In the genomic region with DNA sequence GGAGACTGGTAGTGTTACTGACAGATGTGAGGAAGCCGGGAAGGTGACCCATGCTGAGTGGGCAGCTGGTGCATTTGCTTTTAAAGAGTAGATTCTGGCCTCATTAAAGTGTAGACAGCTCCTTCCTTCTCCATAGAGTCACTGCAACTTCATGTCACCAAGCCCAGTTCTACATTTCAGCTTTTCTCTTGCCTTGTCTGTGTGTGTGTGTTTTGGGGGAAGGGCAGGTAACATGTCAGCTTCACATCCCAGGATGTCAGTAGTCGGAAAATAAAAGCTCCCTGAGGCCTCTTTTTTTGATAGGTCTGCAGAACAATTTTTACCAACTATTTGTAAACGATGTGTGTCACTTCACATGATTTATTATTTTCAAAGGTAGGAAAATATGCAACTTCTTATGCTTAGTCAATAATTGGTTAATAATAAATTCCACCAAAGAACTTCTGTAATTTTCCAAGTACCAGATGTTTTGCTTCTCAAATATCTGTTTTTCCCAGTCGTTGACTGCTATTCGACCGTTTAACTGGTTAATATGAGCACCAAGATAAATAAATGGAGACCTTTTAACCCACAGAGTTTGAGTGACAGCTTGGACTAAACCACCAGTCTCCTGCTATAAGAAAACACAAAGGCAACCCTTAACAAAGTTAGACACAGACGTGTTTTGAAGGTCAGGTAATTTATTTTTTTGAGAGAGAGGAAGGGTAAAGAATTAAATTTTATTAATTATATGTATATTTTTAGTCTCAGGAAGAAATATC, we compare ENCODE assay signal across 20 cellular contexts.
"Had no signal": no experiment of that assay in that cellular context is flagged by ENCODE, and none has a peak within 500 bp of the region (broad histone marks: within the 10 kb centered on the region; RNA-seq: fewer than 3 reads in every experiment).

No MANE protein-coding gene starts in this region.

- H3K36me3 ChIP-seq: prostate gland, tibial nerve had no signal

- ATAC-seq: activated CD4-positive, alpha-beta T cell treated with anti-CD3 and anti-CD28 coated beads for 36 hours; activated T-helper 17 cell treated with anti-CD3 and anti-CD28 coated beads, Interleukin-2, amount 50 U/mL, for 72 hours; left colon; right cardiac atrium; WTC11 had no signal

- H3K27me3 ChIP-seq: hepatocyte, tibial nerve had no signal

- H3K27ac ChIP-seq: epithelial cell of prostate, hepatocyte, prostate gland, skin epidermis, tibial nerve had no signal

- FAIRE-seq: colon, islet of Langerhans had no signal

- H3K4me1 ChIP-seq: prostate gland, tibial nerve had no signal

- DNase-seq: activated CD4-positive, alpha-beta memory T cell treated with anti-CD3 and anti-CD28 coated beads for 36 hours; activated CD4-positive, alpha-beta T cell treated with anti-CD3 and anti-CD28 coated beads for 36 hours; activated naive CD4-positive, alpha-beta T cell treated with Interleukin-2 at 50 U/mL for 16 hours; activated naive CD8-positive, alpha-beta T cell treated with anti-CD3 and anti-CD28 coated beads, Interleukin-2, amount 10 ng/mL, durations not matched to agents 7 days and 5 days; activated T-cell treated with anti-CD3 and anti-CD28 coated beads, Interleukin-2, amount 50 U/mL, for 1 hour; caudate nucleus; endodermal cell; foreskin fibroblast; left colon; right cardiac atrium had no signal

- H2AFZ ChIP-seq: hepatocyte had no signal

- H3K4me2 ChIP-seq: hepatocyte had no signal

- H3K4me3 ChIP-seq: hepatocyte, lung, prostate gland, skin epidermis, tibial nerve had no signal

- H3K79me2 ChIP-seq: hepatocyte had no signal

- H3K9me3 ChIP-seq: prostate gland, tibial nerve had no signal
